In the genomic region with DNA sequence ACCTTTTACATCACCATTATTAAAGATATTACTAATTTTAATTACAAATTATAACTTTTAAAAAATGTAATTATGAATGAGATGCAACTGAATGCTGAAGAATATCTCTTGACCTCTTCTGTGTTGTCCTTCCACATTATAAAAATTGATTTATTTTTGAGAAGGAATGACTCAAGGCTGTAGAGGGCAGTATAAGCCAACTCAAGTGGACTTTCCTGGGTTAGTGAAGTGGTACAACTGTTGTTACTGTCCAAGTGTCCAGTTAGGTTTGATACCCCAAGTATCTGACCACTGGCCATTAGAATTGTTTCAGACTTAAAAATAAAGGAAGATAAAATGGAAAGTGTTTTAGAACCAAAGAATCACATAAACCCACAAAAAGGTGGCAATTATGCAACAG, we compare ENCODE assay signal across 9 cellular contexts. TPM values are rescaled to one million over a fixed set of nuclear protein-coding genes. Genes with fewer than 3 reads are reported as not detected.
DNase-seq lines count a peak whose midpoint lies in the region; ATAC-seq and TF ChIP-seq lines count a peak whose summit lies in the region.
"Had no signal": no experiment of that assay in that cellular context is flagged by ENCODE, and none has a peak within 500 bp of the region (broad histone marks: within the 10 kb centered on the region; RNA-seq: fewer than 3 reads in every experiment).

No MANE protein-coding gene starts in this region.

- H3K4me3 ChIP-seq in AG09309 (ENCODE audit: control insufficient read depth, low read depth, low read length) = no peak overlapping the region
- no peak overlapping the region for H3K4me3 ChIP-seq in cardiac muscle cell
- H3K4me3 ChIP-seq in suprapubic skin = no peak overlapping the region

- no peak for TF ChIP-seq EP300 in suprapubic skin (IDR thresholded peaks at IDR 0.05)

- no peak overlapping the region for H3K4me3 Mint-ChIP-seq in stimulated activated naive B cell treated with anti-CD40 and anti-IgM and Interleukin-4, amounts not matched to agents 10 μg/mL and 1 μg/mL and 100 μg/mL, for 72 hours

- no peak overlapping the region for H3K27ac ChIP-seq in cardiac muscle cell
- no peak overlapping the region for H3K27ac ChIP-seq in suprapubic skin
- H3K27ac ChIP-seq: epithelial cell of prostate had no signal

- ATAC-seq in GM18502 (IDR thresholded peaks at IDR 0.05; ENCODE audit: poor library complexity, unreplicated experiment) (peak; percentile 68), HG03520 (IDR thresholded peaks at IDR 0.05; ENCODE audit: unreplicated experiment) (peak; percentile 64)
- ATAC-seq in stimulated activated naive B cell treated with anti-CD40 and anti-IgM and Interleukin-4, amounts not matched to agents 10 μg/mL and 1 μg/mL and 100 μg/mL, for 72 hours (replicated peaks) = peak; percentile 47 to 60

- H3K36me3 ChIP-seq in cardiac muscle cell = no peaks in the 10 kb centered on the region
- no peaks in the 10 kb centered on the region for H3K36me3 ChIP-seq in suprapubic skin

- DNase-seq in AG09309 (ENCODE audit: low read depth) (no peak), SKM-1 (lab: John Stamatoyannopoulos, UW; ENCODE audit: unreplicated experiment) (peak; percentile 4), cardiac muscle cell (ENCODE audit: low read depth in 1 of 2, low spot score in 1 of 2) (peak; percentile 52 to 72), suprapubic skin (ENCODE audit: low spot score in 2 of 2) (no peak)
- no peak for DNase-seq in stimulated activated naive B cell treated with anti-CD40 and anti-IgM and Interleukin-4, amounts not matched to agents 10 μg/mL and 1 μg/mL and 100 μg/mL, for 72 hours
- DNase-seq in activated CD4-positive, alpha-beta T cell treated with anti-CD3 and anti-CD28 coated beads, Interleukin-2, amount 50 U/mL, for 1 hour = no peak

- no peak overlapping the region for H3K27ac Mint-ChIP-seq in stimulated activated naive B cell treated with anti-CD40 and anti-IgM and Interleukin-4, amounts not matched to agents 10 μg/mL and 1 μg/mL and 100 μg/mL, for 72 hours

- H3K9me3 ChIP-seq in cardiac muscle cell (ENCODE audit: low read depth) = no peaks in the 10 kb centered on the region
- H3K9me3 ChIP-seq in suprapubic skin = no peaks in the 10 kb centered on the region

- no peaks in the 10 kb centered on the region for H3K4me1 ChIP-seq in cardiac muscle cell (ENCODE audit: low read depth)
- no peaks in the 10 kb centered on the region for H3K4me1 ChIP-seq in suprapubic skin

- H3K9me3 Mint-ChIP-seq in stimulated activated naive B cell treated with anti-CD40 and anti-IgM and Interleukin-4, amounts not matched to agents 10 μg/mL and 1 μg/mL and 100 μg/mL, for 72 hours = no peaks in the 10 kb centered on the region

- no peaks in the 10 kb centered on the region for H3K27me3 Mint-ChIP-seq in stimulated activated naive B cell treated with anti-CD40 and anti-IgM and Interleukin-4, amounts not matched to agents 10 μg/mL and 1 μg/mL and 100 μg/mL, for 72 hours

- peaks cover 16 to 37% of the 10 kb centered on the region in 2 donors for H3K4me1 Mint-ChIP-seq in stimulated activated naive B cell treated with anti-CD40 and anti-IgM and Interleukin-4, amounts not matched to agents 10 μg/mL and 1 μg/mL and 100 μg/mL, for 72 hours

- H3K27me3 ChIP-seq in cardiac muscle cell = no peaks in the 10 kb centered on the region
- H3K27me3 ChIP-seq in suprapubic skin = no peaks in the 10 kb centered on the region

- peaks cover 0 to 6% of the 10 kb centered on the region in 2 donors for H3K36me3 Mint-ChIP-seq in stimulated activated naive B cell treated with anti-CD40 and anti-IgM and Interleukin-4, amounts not matched to agents 10 μg/mL and 1 μg/mL and 100 μg/mL, for 72 hours

- TF ChIP-seq CTCF in AG09309 (IDR thresholded peaks at IDR 0.05; ENCODE audit: control insufficient read depth, insufficient read depth, low read depth, low read length, missing control alignments) = peak; percentile 62
- TF ChIP-seq CTCF in cardiac muscle cell (IDR thresholded peaks at IDR 0.05; ENCODE audit: low read depth, low read length) = peak; percentile 57
- TF ChIP-seq CTCF in suprapubic skin (IDR thresholded peaks at IDR 0.05) = no peak

- TF ChIP-seq POLR2A in suprapubic skin (IDR thresholded peaks at IDR 0.05) = no peak

RNA-seq across cellular contexts. Expression of a gene that starts 51.9 kb away (rescaled TPM):
- 63.5 and 96.2 TPM in 2 replicates for total RNA-seq in cardiac muscle cell
- polyA plus RNA-seq in cardiac muscle cell = 77.5 and 120 TPM in 2 replicates
- total RNA-seq in suprapubic skin = 10 to 100 TPM; 24.2 to 68.7 (median 38.0) TPM

Comparison
In these comparisons a context has a peak if more than half of its experiments do, and no peak if none do; other contexts are left out.
1. DNase-seq: peak in SKM-1 (single experiment) and cardiac muscle cell (2 of 2); none in AG09309 (single experiment), stimulated activated naive B cell treated with anti-CD40 and anti-IgM and Interleukin-4, amounts not matched to agents 10 μg/mL and 1 μg/mL and 100 μg/mL, for 72 hours (single experiment), suprapubic skin (0 of 2) and activated CD4-positive, alpha-beta T cell treated with anti-CD3 and anti-CD28 coated beads, Interleukin-2, amount 50 U/mL, for 1 hour (single experiment).
2. CTCF ChIP-seq: peak in AG09309 (single experiment) and cardiac muscle cell (single experiment); none in suprapubic skin (0 of 2).
3. Peak in every context shown above with its lines, with median percentiles within 50 percentile points of each other: ATAC-seq.